Comparison of ENCODE assay signal across 1 cellular context in the genomic region with DNA sequence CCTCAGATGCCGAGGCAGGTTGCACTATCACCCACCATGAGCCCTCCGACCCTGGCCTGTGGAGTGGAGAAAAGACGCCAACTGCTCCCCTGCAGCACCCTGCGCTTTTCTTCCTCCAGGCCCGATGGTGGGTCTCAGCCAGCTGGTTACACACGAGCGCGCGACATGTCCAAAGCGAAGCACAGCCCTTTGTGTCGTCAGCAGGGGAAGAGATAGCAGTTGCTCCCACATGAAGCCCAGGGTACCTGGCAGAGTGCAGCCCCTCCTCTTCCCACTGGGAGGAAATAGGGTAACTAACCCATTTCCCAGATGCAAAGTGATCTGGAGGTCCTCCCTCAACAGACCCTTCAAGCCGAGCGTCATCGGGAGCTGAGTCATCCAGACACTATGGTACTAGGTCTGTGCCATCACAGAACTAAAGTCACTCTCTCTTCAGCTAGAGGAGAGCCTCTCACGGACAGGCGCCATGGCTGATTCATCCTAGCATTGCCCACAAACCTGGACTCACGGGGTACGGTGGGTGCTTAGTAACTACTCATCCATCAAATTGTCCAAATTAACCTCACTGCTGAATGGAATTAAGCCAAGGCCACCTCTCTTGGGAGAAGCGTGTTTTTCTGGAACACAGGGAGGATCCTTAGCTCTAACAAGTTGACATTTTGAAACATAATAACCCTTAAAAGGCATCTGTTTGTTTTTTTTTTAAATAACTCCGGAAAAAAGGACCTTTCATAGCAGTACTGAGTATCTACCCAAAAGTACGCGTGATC.
TF ChIP-seq lines count a peak whose summit lies in the region.

No MANE protein-coding gene starts in this region.

TF ChIP-seq in IMR-90, 13 proteins besides CTCF, POLR2A, EP300 and RAD21 (continued from another document):
- TF ChIP-seq, protein P1, sequence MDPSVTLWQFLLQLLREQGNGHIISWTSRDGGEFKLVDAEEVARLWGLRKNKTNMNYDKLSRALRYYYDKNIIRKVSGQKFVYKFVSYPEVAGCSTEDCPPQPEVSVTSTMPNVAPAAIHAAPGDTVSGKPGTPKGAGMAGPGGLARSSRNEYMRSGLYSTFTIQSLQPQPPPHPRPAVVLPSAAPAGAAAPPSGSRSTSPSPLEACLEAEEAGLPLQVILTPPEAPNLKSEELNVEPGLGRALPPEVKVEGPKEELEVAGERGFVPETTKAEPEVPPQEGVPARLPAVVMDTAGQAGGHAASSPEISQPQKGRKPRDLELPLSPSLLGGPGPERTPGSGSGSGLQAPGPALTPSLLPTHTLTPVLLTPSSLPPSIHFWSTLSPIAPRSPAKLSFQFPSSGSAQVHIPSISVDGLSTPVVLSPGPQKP (IDR thresholded peaks at IDR 0.05; ENCODE audit: borderline replicate concordance, low read depth, low read length), result no peak
- TF ChIP-seq NFE2L2 (IDR thresholded peaks at IDR 0.05; ENCODE audit: low read depth, low read length) (no peak), RFX5 (IDR thresholded peaks at IDR 0.05; ENCODE audit: low read depth, low read length) (no peak), RCOR1 (IDR thresholded peaks at IDR 0.05; ENCODE audit: insufficient replicate concordance, low read length) (no peak), MAZ (IDR thresholded peaks at IDR 0.05; ENCODE audit: borderline replicate concordance, low read depth, low read length) (no peak), CEBPB (IDR thresholded peaks at IDR 0.05; ENCODE audit: low read depth, low read length) (no peak)
TF ChIP-seq in IMR-90: peak in this region for 0.
